Comparison of ENCODE assay signal across 10 cellular contexts in the genomic region with DNA sequence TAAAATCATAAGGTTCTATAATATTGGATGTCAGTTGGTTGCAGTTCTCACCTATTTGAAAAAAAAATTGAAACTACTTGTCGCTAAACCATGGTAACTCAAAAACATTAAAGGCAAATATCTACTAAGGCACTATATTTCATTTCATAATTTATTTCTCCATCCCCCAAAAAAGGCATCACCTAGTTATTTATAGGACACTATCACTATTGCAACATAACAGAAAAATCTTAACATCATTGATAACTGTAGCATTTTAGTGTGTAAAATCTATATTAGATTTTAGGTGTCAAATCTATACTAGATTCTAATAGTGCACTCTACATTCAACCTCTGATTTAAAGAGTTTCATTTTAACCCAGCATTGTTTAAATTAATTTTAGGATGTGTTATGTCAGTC. TPM values are rescaled to one million over a fixed set of nuclear protein-coding genes. Genes with fewer than 3 reads are reported as not detected.
DNase-seq lines count a peak whose midpoint lies in the region; ATAC-seq, FAIRE-seq and TF ChIP-seq lines count a peak whose summit lies in the region.
"Had no signal": no experiment of that assay in that cellular context is flagged by ENCODE, and none has a peak within 500 bp of the region (broad histone marks: within the 10 kb centered on the region; RNA-seq: fewer than 3 reads in every experiment).

No MANE protein-coding gene starts in this region.

- H3K9me2 ChIP-seq in HCT116 (ENCODE audit: insufficient read depth) = no peaks in the 10 kb centered on the region

- H2AFZ ChIP-seq in HCT116 (ENCODE audit: low read depth, low read length, poor library complexity, severe bottlenecking) (no peak overlapping the region), keratinocyte (ENCODE audit: control insufficient read depth, low read length) (no peak overlapping the region)

- intact Hi-C loops in HCT116 (cut with micrococcal nuclease) = no loop called here
- intact Hi-C loops in activated T-helper 2 cell treated with anti-CD3 and anti-CD28 coated beads, Interferon-gamma antibody, Interleukin-2, Interleukin-4, amounts not matched to agents 10 μg/mL and 5 μg/mL and 100 μg/mL, durations not matched to agents 14 hours and 24 hours and 36 hours (cut with micrococcal nuclease) = loop anchor here (5.0 kb wide), 1 partner anchor 77 kb away; a partner anchor contains a TSS

- H3K4me1 ChIP-seq in HCT116 (ENCODE audit: control insufficient read depth in 1 of 2, insufficient read depth in 2 of 2, low read length in 2 of 2) = peaks cover 5 to 23% of the 10 kb centered on the region in 2 experiments; a peak in 3 of 4 replicates
- peaks cover 16% of the 10 kb centered on the region for H3K4me1 ChIP-seq in keratinocyte (ENCODE audit: control insufficient read depth, extremely low read depth, insufficient read depth, low read length)
- peaks cover 0 to 36% (median 0%) of the 10 kb centered on the region in 3 donors for H3K4me1 ChIP-seq in gastroesophageal sphincter
- peaks cover 0 to 28% (median 16%) of the 10 kb centered on the region in 4 donors for H3K4me1 ChIP-seq in tibial nerve

- no peak for TF ChIP-seq POLR2A in HCT116 (IDR thresholded peaks at IDR 0.05; ENCODE audit: borderline replicate concordance, extremely low read depth, insufficient read depth, insufficient read length)
- no peak for TF ChIP-seq POLR2A in gastroesophageal sphincter (IDR thresholded peaks at IDR 0.05)
- no peak for TF ChIP-seq POLR2A in tibial nerve (IDR thresholded peaks at IDR 0.05)

- no peak overlapping the region for H3K9ac ChIP-seq in HCT116 (ENCODE audit: low read length)
- peak overlapping the region; percentile 82 for H3K9ac ChIP-seq in keratinocyte (ENCODE audit: control insufficient read depth, extremely low read depth, insufficient read depth, low read length)

- no peak overlapping the region for H3K27ac Mint-ChIP-seq in activated T-helper 2 cell treated with anti-CD3 and anti-CD28 coated beads, Interferon-gamma antibody, Interleukin-2, Interleukin-4, amounts not matched to agents 10 μg/mL and 5 μg/mL and 100 μg/mL, durations not matched to agents 14 hours and 24 hours and 36 hours

- peak overlapping the region; percentile 85 for H3K4me3 Mint-ChIP-seq in activated T-helper 2 cell treated with anti-CD3 and anti-CD28 coated beads, Interferon-gamma antibody, Interleukin-2, Interleukin-4, amounts not matched to agents 10 μg/mL and 5 μg/mL and 100 μg/mL, durations not matched to agents 14 hours and 24 hours and 36 hours (ENCODE audit: low read depth)

- H3K4me2 ChIP-seq in HCT116 (ENCODE audit: low read length) = peak overlapping the region; percentile 95
- peak overlapping the region; percentile 75 for H3K4me2 ChIP-seq in keratinocyte (ENCODE audit: control insufficient read depth, extremely low read depth, insufficient read depth, low read depth, low read length)

- no peaks in the 10 kb centered on the region for H3K27me3 ChIP-seq in AG04450 (ENCODE audit: control insufficient read depth, insufficient read depth, low read length)
- no peaks in the 10 kb centered on the region for H3K27me3 ChIP-seq in HCT116 (ENCODE audit: insufficient read depth, low read length)
- H3K27me3 ChIP-seq in keratinocyte (ENCODE audit: control insufficient read depth, extremely low read depth, insufficient read depth, low read length) = no peaks in the 10 kb centered on the region
- no peaks in the 10 kb centered on the region for H3K27me3 ChIP-seq in gastroesophageal sphincter
- H3K27me3 ChIP-seq in tibial nerve = no peaks in the 10 kb centered on the region
- H3K27me3 ChIP-seq: adrenal gland had no signal

- CTCF ChIA-PET in AG04450 (lab: Charles Lee) = no interaction called here
- CTCF ChIA-PET in HCT116 (lab: Charles Lee) = no interaction called here

- TF ChIP-seq EP300 in gastroesophageal sphincter (IDR thresholded peaks at IDR 0.05) = no peak
- no peak for TF ChIP-seq EP300 in tibial nerve (IDR thresholded peaks at IDR 0.05)

- DNase-seq in AG04450 (ENCODE audit: low read depth, low spot score) = no peak
- DNase-seq in HCT116 (ENCODE audit: low read depth, low spot score) = no peak
- no peak for DNase-seq in activated T-helper 2 cell treated with anti-CD3 and anti-CD28 coated beads, Interferon-gamma antibody, Interleukin-2, Interleukin-4, amounts not matched to agents 10 μg/mL and 5 μg/mL and 100 μg/mL, durations not matched to agents 14 hours and 24 hours and 36 hours (ENCODE audit: low spot score)
- DNase-seq in keratinocyte (ENCODE audit: low read depth, low spot score) = no peak
- no peak for DNase-seq in tibial nerve (ENCODE audit: low spot score in 2 of 2)
- DNase-seq: adrenal gland, NCI-H2171 treated with DMSO at 0.1 percent for 48 hours had no signal

- no TSS peak for BruUV-seq in HCT116 (replicated peaks; lab: Mats Ljungman, UMichigan)

- H3K36me3 ChIP-seq in HCT116 (ENCODE audit: control insufficient read depth in 1 of 2, insufficient read depth in 2 of 2, low read length in 2 of 2) (peaks cover 3 to 8% of the 10 kb centered on the region in 2 experiments; a peak in 2 of 4 replicates), keratinocyte (ENCODE audit: control insufficient read depth in 2 of 2, extremely low read depth in 1 of 2, insufficient read depth in 2 of 2, low read length in 2 of 2) (peaks cover 1 to 2% of the 10 kb centered on the region in 2 experiments), gastroesophageal sphincter (peaks cover 0 to 17% of the 10 kb centered on the region in 2 donors), tibial nerve (peaks cover 0 to 14% (median 0%) of the 10 kb centered on the region in 3 donors)

- H3K9me3 Mint-ChIP-seq in activated T-helper 2 cell treated with anti-CD3 and anti-CD28 coated beads, Interferon-gamma antibody, Interleukin-2, Interleukin-4, amounts not matched to agents 10 μg/mL and 5 μg/mL and 100 μg/mL, durations not matched to agents 14 hours and 24 hours and 36 hours = no peaks in the 10 kb centered on the region

- no peak for TF ChIP-seq RAD21 in HCT116 (IDR thresholded peaks at IDR 0.05; ENCODE audit: low read depth)

- no peaks in the 10 kb centered on the region for H3K9me1 ChIP-seq in keratinocyte (ENCODE audit: control insufficient read depth, extremely low read depth, insufficient read depth, low read length)

- no peak for FAIRE-seq in keratinocyte (lab: Jason Lieb, UNC)

- H3K27ac ChIP-seq in AG04450 (ENCODE audit: low read depth, low read length) (no peak overlapping the region), HCT116 (ENCODE audit: low read depth, low read length) (no peak overlapping the region), keratinocyte (ENCODE audit: control insufficient read depth, insufficient read depth, low read length) (no peak overlapping the region), gastroesophageal sphincter (peak overlapping the region in 2 of 4 donors; percentile 98), tibial nerve (no peak overlapping the region)

- peaks cover 4% of the 10 kb centered on the region for H3K36me3 Mint-ChIP-seq in activated T-helper 2 cell treated with anti-CD3 and anti-CD28 coated beads, Interferon-gamma antibody, Interleukin-2, Interleukin-4, amounts not matched to agents 10 μg/mL and 5 μg/mL and 100 μg/mL, durations not matched to agents 14 hours and 24 hours and 36 hours (ENCODE audit: low read depth)

- H4K20me1 ChIP-seq in HCT116 (ENCODE audit: insufficient read depth) = peaks cover 3% of the 10 kb centered on the region; the same call in 1 of the 2 replicates
- H4K20me1 ChIP-seq in keratinocyte (ENCODE audit: control insufficient read depth, extremely low read depth, insufficient read depth, low read length) = no peaks in the 10 kb centered on the region

- dilution Hi-C loops in keratinocyte (cut with MboI; ENCODE audit: extremely low pct_ligation_motif_present, low sequenced_read_pairs) = no loop called here

- RAD21 ChIA-PET in HCT116 (lab: Charles Lee; ENCODE audit: low non-redundant PET in 1 of 2, low total read pairs in 2 of 2, uncharacterized antibody in 2 of 2, unreplicated experiment in 2 of 2) = no interaction called here

- peaks cover 60% of the 10 kb centered on the region for H3K79me2 ChIP-seq in HCT116 (ENCODE audit: insufficient read depth, low read length)
- H3K79me2 ChIP-seq in keratinocyte (ENCODE audit: control insufficient read depth, insufficient read depth, low read length) = peaks cover 54% of the 10 kb centered on the region

- ATAC-seq in HCT116 (no peak), GM19328 (IDR thresholded peaks at IDR 0.05; ENCODE audit: unreplicated experiment) (no peak), gastroesophageal sphincter (no peak), GM18511 (IDR thresholded peaks at IDR 0.05; ENCODE audit: unreplicated experiment) (no peak)

- WGBS in gastroesophageal sphincter (ENCODE audit: low coverage in 1 of 2), 2 donors = 82 to 91% methylated on average over 1 of the region's 1 CpG
- WGBS in tibial nerve, 2 donors = 90 to 93% methylated on average over 1 of the region's 1 CpG

- no peaks in the 10 kb centered on the region for H3K27me3 Mint-ChIP-seq in activated T-helper 2 cell treated with anti-CD3 and anti-CD28 coated beads, Interferon-gamma antibody, Interleukin-2, Interleukin-4, amounts not matched to agents 10 μg/mL and 5 μg/mL and 100 μg/mL, durations not matched to agents 14 hours and 24 hours and 36 hours (ENCODE audit: low read depth)

- H3K9me3 ChIP-seq in AG04450 (ENCODE audit: control insufficient read depth, insufficient read depth, low read length) = no peaks in the 10 kb centered on the region
- no peaks in the 10 kb centered on the region for H3K9me3 ChIP-seq in HCT116 (ENCODE audit: control insufficient read depth in 1 of 2, insufficient read depth in 1 of 2, low read depth in 1 of 2, low read length in 2 of 2)
- H3K9me3 ChIP-seq in keratinocyte (ENCODE audit: control insufficient read depth, low read depth, low read length) = no peaks in the 10 kb centered on the region
- no peaks in the 10 kb centered on the region for H3K9me3 ChIP-seq in gastroesophageal sphincter
- no peaks in the 10 kb centered on the region for H3K9me3 ChIP-seq in tibial nerve
- H3K9me3 ChIP-seq: adrenal gland had no signal

- H3K4me1 Mint-ChIP-seq in activated T-helper 2 cell treated with anti-CD3 and anti-CD28 coated beads, Interferon-gamma antibody, Interleukin-2, Interleukin-4, amounts not matched to agents 10 μg/mL and 5 μg/mL and 100 μg/mL, durations not matched to agents 14 hours and 24 hours and 36 hours (ENCODE audit: low read depth) = peaks cover 14% of the 10 kb centered on the region

- peak overlapping the region; percentile 91 for H3K4me3 ChIP-seq in AG04450 (ENCODE audit: low read depth, low read length)
- H3K4me3 ChIP-seq in HCT116 (replicated peaks in 1 of 2; ENCODE audit: low read depth in 1 of 2, low read length in 2 of 2) = peak overlapping the region in 1 of 2 experiments; percentile 96; a peak in 1 of 4 replicates
- H3K4me3 ChIP-seq in keratinocyte (ENCODE audit: control insufficient read depth in 2 of 3, extremely low read depth in 1 of 3, insufficient read depth in 2 of 3, low read depth in 1 of 3, low read length in 3 of 3) = peak overlapping the region; percentile 82 to 96 (median 95)
- H3K4me3 ChIP-seq in gastroesophageal sphincter = no peak overlapping the region
- no peak overlapping the region for H3K4me3 ChIP-seq in tibial nerve

- TF ChIP-seq CTCF in AG04450 (IDR thresholded peaks at IDR 0.05; ENCODE audit: low read depth, low read length) (no peak), HCT116 (IDR thresholded peaks at IDR 0.05 in 2 of 3, conservative IDR thresholded peaks at IDR 0.05 in 1 of 3; ENCODE audit: borderline replicate concordance in 1 of 3, insufficient read depth in 1 of 3, low read depth in 2 of 3, low read length in 2 of 3) (no peak), keratinocyte (optimal IDR thresholded peaks at IDR 0.05 in 1 of 3, IDR thresholded peaks at IDR 0.05 in 1 of 3, conservative IDR thresholded peaks at IDR 0.05 in 1 of 3; ENCODE audit: extremely low read depth in 1 of 3, insufficient read depth in 2 of 3, low read length in 3 of 3) (no peak), gastroesophageal sphincter (IDR thresholded peaks at IDR 0.05) (no peak), tibial nerve (IDR thresholded peaks at IDR 0.05) (no peak)

- POLR2A ChIA-PET in AG04450 (lab: Yijun Ruan, JAX) (interaction anchor here (0.6 to 3.5 kb wide), 5 partner anchors 24 to 122 kb away, joined by 3 to 15 read pairs (median 4); no protein-coding TSS in a partner anchor), HCT116 (lab: Charles Lee) (interaction anchor here (0.8 kb wide), 1 partner anchor 12 kb away, joined by 7 read pairs; no protein-coding TSS in a partner anchor)

RNA-seq across cellular contexts. Expression of a gene that starts 1.7 kb away (rescaled TPM):
- polyA plus RNA-seq in AG04450 (2011; rRNA removed) (21.9 and 32.5 TPM in 2 replicates), keratinocyte (34.6 to 43.9 TPM (median 42.3 TPM) in 3 replicates)
- 11.9 and 14.8 TPM in 2 replicates for polyA minus RNA-seq in AG04450 (2011; rRNA and poly(A)+ RNA removed)
- total RNA-seq in HCT116 (2021; ENCODE audit: unreplicated experiment) (17.0 TPM), gastroesophageal sphincter (10 to 100 TPM; 14.7 to 28.9 (median 22.3) TPM), tibial nerve (10 to 100 TPM; 13.7 to 28.8 (median 19.6) TPM)
- 15.4 and 19.2 TPM in 2 replicates for polyA plus RNA-seq in HCT116 (2012)
- 23.2 and 24.7 TPM in 2 replicates for total RNA-seq in activated T-helper 2 cell treated with anti-CD3 and anti-CD28 coated beads, Interferon-gamma antibody, Interleukin-2, Interleukin-4, amounts not matched to agents 10 μg/mL and 5 μg/mL and 100 μg/mL, durations not matched to agents 14 hours and 24 hours and 36 hours
- 4.9 TPM for polyA plus RNA-seq in keratinocyte (2011; ENCODE audit: low read depth)
- 26.0 and 40.6 TPM in 2 replicates for polyA plus RNA-seq in keratinocyte (2011; cell fraction: cytosol; rRNA removed)
- 13.7 and 19.8 TPM in 2 replicates for polyA plus RNA-seq in keratinocyte (2011; cell fraction: nucleus; rRNA removed)
- polyA plus RNA-seq in keratinocyte (2012; ENCODE audit: low replicate concordance) = 27.3 and 36.3 TPM in 2 replicates
- polyA minus RNA-seq in keratinocyte = 15.2 to 19.6 TPM (median 19.6 TPM) in 3 replicates
- 23.6 TPM for polyA minus RNA-seq in keratinocyte (2011; cell fraction: cytosol; rRNA and poly(A)+ RNA removed)
- polyA minus RNA-seq in keratinocyte (2011; cell fraction: nucleus; rRNA and poly(A)+ RNA removed) = 2.3 and 5.3 TPM in 2 replicates

Comparison
In these comparisons a context has a peak if more than half of its experiments do, and no peak if none do; other contexts are left out.
1. H3K4me3 ChIP-seq: peak in AG04450 (single experiment) and keratinocyte (3 of 3); none in gastroesophageal sphincter (0 of 2) and tibial nerve (0 of 4).